In the genomic region with DNA sequence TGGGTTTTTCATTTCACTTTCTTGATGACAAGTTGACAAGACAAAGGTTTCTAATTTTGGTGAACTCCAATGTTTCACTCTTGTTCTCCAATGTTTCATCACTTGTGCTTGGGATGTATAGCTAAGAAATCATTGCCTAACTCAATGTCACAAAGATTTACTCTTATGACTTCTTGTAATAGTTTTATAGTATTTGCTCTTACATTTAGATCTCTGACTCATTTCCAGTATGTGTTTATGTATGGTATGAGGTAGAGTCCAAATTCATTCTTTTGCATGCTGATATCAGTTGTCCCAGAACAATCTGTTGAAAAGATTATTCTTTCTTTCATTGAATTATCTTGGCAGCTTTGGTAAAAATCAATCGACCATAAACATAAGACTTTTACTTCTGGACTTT, we compare ENCODE assay signal across 31 cellular contexts. TPM values are rescaled to one million over a fixed set of nuclear protein-coding genes. Genes with fewer than 3 reads are reported as not detected.
"Had no signal": no experiment of that assay in that cellular context is flagged by ENCODE, and none has a peak within 500 bp of the region (broad histone marks: within the 10 kb centered on the region; RNA-seq: fewer than 3 reads in every experiment).

No MANE protein-coding gene starts in this region.

- ATAC-seq: activated CD4-positive, alpha-beta T cell treated with anti-CD3 and anti-CD28 coated beads for 36 hours; activated CD8-positive, alpha-beta memory T cell treated with anti-CD3 and anti-CD28 coated beads, Interleukin-2, amount 10 ng/mL, durations not matched to agents 7 days and 5 days; activated CD8-positive, alpha-beta T cell treated with anti-CD3 and anti-CD28 coated beads, Interleukin-2, amount 10 ng/mL, durations not matched to agents 7 days and 5 days; activated naive CD8-positive, alpha-beta T cell treated with anti-CD3 and anti-CD28 coated beads, Interleukin-2, amount 50 U/mL, for 24 hours; T-helper 17 cell had no signal

- DNase-seq: activated B cell treated with CpG ODN at 0.5 μM for 24 hours; activated CD4-positive, alpha-beta memory T cell treated with anti-CD3 and anti-CD28 coated beads, Interleukin-2, amount 10 ng/mL, durations not matched to agents 7 days and 5 days; activated CD4-positive, alpha-beta T cell treated with anti-CD3 and anti-CD28 coated beads for 1 hour; activated CD4-positive, alpha-beta T cell treated with anti-CD3 and anti-CD28 coated beads for 36 hours; activated CD4-positive, alpha-beta T cell treated with anti-CD3 and anti-CD28 coated beads for 48 hours; activated CD4-positive, alpha-beta T cell treated with anti-CD3 and anti-CD28 coated beads, Interleukin-2, amount 10 ng/mL, durations not matched to agents 7 days and 5 days; activated CD4-positive, alpha-beta T cell treated with anti-CD3 and anti-CD28 coated beads, Interleukin-2, amount 50 U/mL, for 48 hours; activated CD8-positive, alpha-beta memory T cell treated with anti-CD3 and anti-CD28 coated beads for 24 hours; activated CD8-positive, alpha-beta memory T cell treated with anti-CD3 and anti-CD28 coated beads, Interleukin-2, amount 10 ng/mL, durations not matched to agents 7 days and 5 days; activated CD8-positive, alpha-beta memory T cell treated with anti-CD3 and anti-CD28 coated beads, Interleukin-2, amount 50 U/mL, for 48 hours; activated CD8-positive, alpha-beta T cell treated with anti-CD3 and anti-CD28 coated beads, Interleukin-2, amount 10 ng/mL, durations not matched to agents 7 days and 5 days; activated effector memory CD4-positive, alpha-beta T cell treated with Interleukin-2 at 50 U/mL for 16 hours; activated gamma-delta T cell; activated naive CD4-positive, alpha-beta T cell treated with anti-CD3 and anti-CD28 coated beads, Interleukin-2, amount 10 ng/mL, durations not matched to agents 7 days and 5 days; activated naive CD4-positive, alpha-beta T cell treated with Interleukin-2 at 50 U/mL for 16 hours; activated naive CD8-positive, alpha-beta T cell treated with anti-CD3 and anti-CD28 coated beads, Interleukin-2, amount 10 ng/mL, durations not matched to agents 7 days and 5 days; activated naive CD8-positive, alpha-beta T cell treated with anti-CD3 and anti-CD28 coated beads, Interleukin-2, amount 50 U/mL, for 24 hours; activated T-cell treated with anti-CD3 and anti-CD28 coated beads, Interleukin-2, amount 50 U/mL, for 24 hours; activated T-cell treated with anti-CD3 and anti-CD28 coated beads, Interleukin-2, amount 50 U/mL, for 48 hours; amygdala; anterior cingulate cortex; caudate nucleus; cerebellar nuclear complex; T-helper 17 cell; T-helper 9 cell had no signal

- H3K4me1 ChIP-seq: ascending aorta had no signal

- H3K4me3 ChIP-seq: ascending aorta, cardiac muscle cell had no signal

- H3K9me3 ChIP-seq: ascending aorta had no signal

- H3K27me3 ChIP-seq: ascending aorta, cardiac muscle cell had no signal

- H3K36me3 ChIP-seq: ascending aorta, cardiac muscle cell had no signal

- H3K27ac ChIP-seq: ascending aorta, cardiac muscle cell, VCaP had no signal

RNA-seq across cellular contexts. Expression of gene NWD2, which starts 12.2 kb away (rescaled TPM):
- total RNA-seq: activated B cell treated with CpG ODN at 0.5 μM for 24 hours; activated CD4-positive, alpha-beta memory T cell treated with anti-CD3 and anti-CD28 coated beads, Interleukin-2, amount 10 ng/mL, durations not matched to agents 7 days and 5 days; activated CD4-positive, alpha-beta T cell treated with anti-CD3 and anti-CD28 coated beads for 36 hours; activated CD4-positive, alpha-beta T cell treated with anti-CD3 and anti-CD28 coated beads, Interleukin-2, amount 10 ng/mL, durations not matched to agents 7 days and 5 days; activated CD8-positive, alpha-beta memory T cell treated with anti-CD3 and anti-CD28 coated beads, Interleukin-2, amount 10 ng/mL, durations not matched to agents 7 days and 5 days; activated CD8-positive, alpha-beta T cell treated with anti-CD3 and anti-CD28 coated beads, Interleukin-2, amount 10 ng/mL, durations not matched to agents 7 days and 5 days; activated naive CD8-positive, alpha-beta T cell treated with anti-CD3 and anti-CD28 coated beads, Interleukin-2, amount 10 ng/mL, durations not matched to agents 7 days and 5 days; activated T-helper 2 cell treated with anti-CD3 and anti-CD28 coated beads, Interferon-gamma antibody, Interleukin-2, Interleukin-4, amounts not matched to agents 10 μg/mL and 5 μg/mL and 100 μg/mL, durations not matched to agents 14 hours and 24 hours and 36 hours; chondrocyte; T-helper 1 cell treated with Interleukin-12 subunit alpha and Interleukin-12 subunit beta and Interleukin-4 antibody, amounts not matched to agents 30 ng/mL and 1 ng/mL, for 36 hours; T-helper 17 cell had no signal
